In the genomic region with DNA sequence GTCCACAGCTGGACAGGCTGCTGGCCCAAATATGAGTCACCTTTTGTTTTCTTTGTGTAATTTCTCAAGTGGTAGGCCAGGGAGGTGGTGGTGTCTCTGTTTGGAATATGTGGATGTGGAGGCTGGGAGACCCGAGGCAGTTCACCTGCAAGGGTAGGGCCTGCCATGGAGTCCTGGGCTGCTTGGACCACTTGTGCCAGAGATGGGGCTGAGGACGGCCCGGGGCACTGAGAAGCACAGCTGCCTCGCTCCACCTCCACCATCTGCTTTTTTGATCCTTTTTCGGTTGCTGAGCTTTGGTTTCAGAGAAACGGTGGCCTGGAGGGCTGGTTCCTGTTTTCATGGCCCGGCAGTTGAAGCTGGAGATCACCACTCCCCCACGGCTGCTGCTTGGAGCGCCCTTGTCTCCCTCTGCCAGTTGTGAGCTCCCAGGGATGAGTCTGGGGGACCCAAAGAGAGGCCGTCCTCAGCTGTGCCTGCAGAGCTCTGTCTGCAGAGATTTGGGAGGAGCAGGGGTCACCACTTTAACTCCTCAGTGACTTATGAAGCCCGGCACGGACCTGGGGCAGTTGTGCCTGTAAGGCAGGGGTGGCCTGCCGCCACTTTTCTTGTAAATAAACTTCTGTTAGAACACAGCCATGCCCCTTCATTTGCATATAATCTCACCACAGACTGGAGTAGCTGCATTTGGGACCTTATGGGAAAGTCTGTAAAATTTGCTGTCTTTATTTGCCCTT, we compare ENCODE assay signal across 1 cellular context.
TF ChIP-seq lines count a peak whose summit lies in the region.

No MANE protein-coding gene starts in this region.

TF ChIP-seq in GM12878, 131 proteins besides CTCF, POLR2A, EP300 and RAD21 (continued from another document and continues in another):
- peak; percentile 96 for TF ChIP-seq ZNF687 (IDR thresholded peaks at IDR 0.05)
- peak; percentile 31; the same call in 1 of the 2 replicates for TF ChIP-seq CREM (IDR thresholded peaks at IDR 0.05; ENCODE audit: low read depth)
- no peak for TF ChIP-seq USF1 (IDR thresholded peaks at IDR 0.05; ENCODE audit: borderline replicate concordance, extremely low read length, insufficient read depth, low read depth, low read length)
- peak; percentile 97 for TF ChIP-seq TCF12 (IDR thresholded peaks at IDR 0.05; ENCODE audit: low read depth, low read length)
- TF ChIP-seq FOXK2 (IDR thresholded peaks at IDR 0.05) = no peak
- TF ChIP-seq, protein P1, sequence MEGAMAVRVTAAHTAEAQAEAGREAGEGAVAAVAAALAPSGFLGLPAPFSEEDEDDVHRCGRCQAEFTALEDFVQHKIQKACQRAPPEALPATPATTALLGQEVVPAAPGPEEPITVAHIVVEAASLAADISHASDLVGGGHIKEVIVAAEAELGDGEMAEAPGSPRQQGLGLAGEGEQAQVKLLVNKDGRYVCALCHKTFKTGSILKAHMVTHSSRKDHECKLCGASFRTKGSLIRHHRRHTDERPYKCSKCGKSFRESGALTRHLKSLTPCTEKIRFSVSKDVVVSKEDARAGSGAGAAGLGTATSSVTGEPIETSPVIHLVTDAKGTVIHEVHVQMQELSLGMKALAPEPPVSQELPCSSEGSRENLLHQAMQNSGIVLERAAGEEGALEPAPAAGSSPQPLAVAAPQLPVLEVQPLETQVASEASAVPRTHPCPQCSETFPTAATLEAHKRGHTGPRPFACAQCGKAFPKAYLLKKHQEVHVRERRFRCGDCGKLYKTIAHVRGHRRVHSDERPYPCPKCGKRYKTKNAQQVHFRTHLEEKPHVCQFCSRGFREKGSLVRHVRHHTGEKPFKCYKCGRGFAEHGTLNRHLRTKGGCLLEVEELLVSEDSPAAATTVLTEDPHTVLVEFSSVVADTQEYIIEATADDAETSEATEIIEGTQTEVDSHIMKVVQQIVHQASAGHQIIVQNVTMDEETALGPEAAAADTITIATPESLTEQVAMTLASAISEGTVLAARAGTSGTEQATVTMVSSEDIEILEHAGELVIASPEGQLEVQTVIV (IDR thresholded peaks at IDR 0.05; ENCODE audit: borderline replicate concordance, partially characterized antibody) = no peak
- TF ChIP-seq HDGF (IDR thresholded peaks at IDR 0.05) = peak; percentile 82
- TF ChIP-seq ZNF207 (IDR thresholded peaks at IDR 0.05; ENCODE audit: borderline replicate concordance) = no peak
- TF ChIP-seq ZNF622 (IDR thresholded peaks at IDR 0.05) = no peak
- TF ChIP-seq NFYA (IDR thresholded peaks at IDR 0.05; ENCODE audit: borderline replicate concordance, low read depth, low read length) = no peak
- TF ChIP-seq ZSCAN29 (IDR thresholded peaks at IDR 0.05) = no peak
- no peak for TF ChIP-seq SUZ12 (IDR thresholded peaks at IDR 0.05; ENCODE audit: unreplicated experiment)
- no peak for TF ChIP-seq KDM1A (IDR thresholded peaks at IDR 0.05; ENCODE audit: borderline replicate concordance)
- TF ChIP-seq, protein P2, sequence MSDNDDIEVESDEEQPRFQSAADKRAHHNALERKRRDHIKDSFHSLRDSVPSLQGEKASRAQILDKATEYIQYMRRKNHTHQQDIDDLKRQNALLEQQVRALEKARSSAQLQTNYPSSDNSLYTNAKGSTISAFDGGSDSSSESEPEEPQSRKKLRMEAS (IDR thresholded peaks at IDR 0.05; ENCODE audit: low read depth, low read length) = no peak
- TF ChIP-seq, protein P3, sequence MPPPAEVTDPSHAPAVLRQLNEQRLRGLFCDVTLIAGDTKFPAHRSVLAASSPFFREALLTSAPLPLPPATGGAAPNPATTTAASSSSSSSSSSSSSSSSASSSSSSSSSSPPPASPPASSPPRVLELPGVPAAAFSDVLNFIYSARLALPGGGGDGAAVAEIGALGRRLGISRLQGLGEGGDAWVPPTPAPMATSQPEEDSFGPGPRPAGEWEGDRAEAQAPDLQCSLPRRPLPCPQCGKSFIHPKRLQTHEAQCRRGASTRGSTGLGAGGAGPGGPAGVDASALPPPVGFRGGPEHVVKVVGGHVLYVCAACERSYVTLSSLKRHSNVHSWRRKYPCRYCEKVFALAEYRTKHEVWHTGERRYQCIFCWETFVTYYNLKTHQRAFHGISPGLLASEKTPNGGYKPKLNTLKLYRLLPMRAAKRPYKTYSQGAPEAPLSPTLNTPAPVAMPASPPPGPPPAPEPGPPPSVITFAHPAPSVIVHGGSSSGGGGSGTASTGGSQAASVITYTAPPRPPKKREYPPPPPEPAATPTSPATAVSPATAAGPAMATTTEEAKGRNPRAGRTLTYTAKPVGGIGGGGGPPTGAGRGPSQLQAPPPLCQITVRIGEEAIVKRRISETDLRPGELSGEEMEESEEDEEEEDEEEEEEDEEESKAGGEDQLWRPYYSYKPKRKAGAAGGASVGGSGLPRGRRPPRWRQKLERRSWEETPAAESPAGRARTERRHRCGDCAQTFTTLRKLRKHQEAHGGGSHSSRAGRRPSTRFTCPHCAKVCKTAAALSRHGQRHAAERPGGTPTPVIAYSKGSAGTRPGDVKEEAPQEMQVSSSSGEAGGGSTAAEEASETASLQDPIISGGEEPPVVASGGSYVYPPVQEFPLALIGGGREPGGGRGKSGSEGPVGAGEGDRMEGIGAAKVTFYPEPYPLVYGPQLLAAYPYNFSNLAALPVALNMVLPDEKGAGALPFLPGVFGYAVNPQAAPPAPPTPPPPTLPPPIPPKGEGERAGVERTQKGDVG (CRISPR knock-in tag; IDR thresholded peaks at IDR 0.05) = no peak
- no peak for TF ChIP-seq WRNIP1 (IDR thresholded peaks at IDR 0.05; ENCODE audit: borderline replicate concordance, low read depth, low read length)
- TF ChIP-seq SKIL (IDR thresholded peaks at IDR 0.05; ENCODE audit: low read depth, poor library complexity, severe bottlenecking) = no peak
- no peak for TF ChIP-seq POLR2AphosphoS2 (IDR thresholded peaks at IDR 0.05; ENCODE audit: low read depth, low read length)
- TF ChIP-seq TCF7 (IDR thresholded peaks at IDR 0.05; ENCODE audit: borderline replicate concordance) = no peak
- TF ChIP-seq MYB (IDR thresholded peaks at IDR 0.05; ENCODE audit: borderline replicate concordance, low read depth, low read length) = peak; percentile 92; the same call in 1 of the 2 replicates
- TF ChIP-seq KAT2A (conservative IDR thresholded peaks at IDR 0.05; ENCODE audit: control insufficient read depth, low read depth, low read length) = no peak
- no peak for TF ChIP-seq NR2C1 (IDR thresholded peaks at IDR 0.05)
- TF ChIP-seq NBN (IDR thresholded peaks at IDR 0.05) = peak; percentile 76
- no peak for TF ChIP-seq PAX8 (IDR thresholded peaks at IDR 0.05)
- TF ChIP-seq, protein P4, sequence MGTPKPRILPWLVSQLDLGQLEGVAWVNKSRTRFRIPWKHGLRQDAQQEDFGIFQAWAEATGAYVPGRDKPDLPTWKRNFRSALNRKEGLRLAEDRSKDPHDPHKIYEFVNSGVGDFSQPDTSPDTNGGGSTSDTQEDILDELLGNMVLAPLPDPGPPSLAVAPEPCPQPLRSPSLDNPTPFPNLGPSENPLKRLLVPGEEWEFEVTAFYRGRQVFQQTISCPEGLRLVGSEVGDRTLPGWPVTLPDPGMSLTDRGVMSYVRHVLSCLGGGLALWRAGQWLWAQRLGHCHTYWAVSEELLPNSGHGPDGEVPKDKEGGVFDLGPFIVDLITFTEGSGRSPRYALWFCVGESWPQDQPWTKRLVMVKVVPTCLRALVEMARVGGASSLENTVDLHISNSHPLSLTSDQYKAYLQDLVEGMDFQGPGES (IDR thresholded peaks at IDR 0.05) = no peak
- TF ChIP-seq, protein P5, sequence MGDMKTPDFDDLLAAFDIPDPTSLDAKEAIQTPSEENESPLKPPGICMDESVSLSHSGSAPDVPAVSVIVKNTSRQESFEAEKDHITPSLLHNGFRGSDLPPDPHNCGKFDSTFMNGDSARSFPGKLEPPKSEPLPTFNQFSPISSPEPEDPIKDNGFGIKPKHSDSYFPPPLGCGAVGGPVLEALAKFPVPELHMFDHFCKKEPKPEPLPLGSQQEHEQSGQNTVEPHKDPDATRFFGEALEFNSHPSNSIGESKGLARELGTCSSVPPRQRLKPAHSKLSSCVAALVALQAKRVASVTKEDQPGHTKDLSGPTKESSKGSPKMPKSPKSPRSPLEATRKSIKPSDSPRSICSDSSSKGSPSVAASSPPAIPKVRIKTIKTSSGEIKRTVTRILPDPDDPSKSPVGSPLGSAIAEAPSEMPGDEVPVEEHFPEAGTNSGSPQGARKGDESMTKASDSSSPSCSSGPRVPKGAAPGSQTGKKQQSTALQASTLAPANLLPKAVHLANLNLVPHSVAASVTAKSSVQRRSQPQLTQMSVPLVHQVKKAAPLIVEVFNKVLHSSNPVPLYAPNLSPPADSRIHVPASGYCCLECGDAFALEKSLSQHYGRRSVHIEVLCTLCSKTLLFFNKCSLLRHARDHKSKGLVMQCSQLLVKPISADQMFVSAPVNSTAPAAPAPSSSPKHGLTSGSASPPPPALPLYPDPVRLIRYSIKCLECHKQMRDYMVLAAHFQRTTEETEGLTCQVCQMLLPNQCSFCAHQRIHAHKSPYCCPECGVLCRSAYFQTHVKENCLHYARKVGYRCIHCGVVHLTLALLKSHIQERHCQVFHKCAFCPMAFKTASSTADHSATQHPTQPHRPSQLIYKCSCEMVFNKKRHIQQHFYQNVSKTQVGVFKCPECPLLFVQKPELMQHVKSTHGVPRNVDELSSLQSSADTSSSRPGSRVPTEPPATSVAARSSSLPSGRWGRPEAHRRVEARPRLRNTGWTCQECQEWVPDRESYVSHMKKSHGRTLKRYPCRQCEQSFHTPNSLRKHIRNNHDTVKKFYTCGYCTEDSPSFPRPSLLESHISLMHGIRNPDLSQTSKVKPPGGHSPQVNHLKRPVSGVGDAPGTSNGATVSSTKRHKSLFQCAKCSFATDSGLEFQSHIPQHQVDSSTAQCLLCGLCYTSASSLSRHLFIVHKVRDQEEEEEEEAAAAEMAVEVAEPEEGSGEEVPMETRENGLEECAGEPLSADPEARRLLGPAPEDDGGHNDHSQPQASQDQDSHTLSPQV (IDR thresholded peaks at IDR 0.05) = peak; percentile 49; the same call in 1 of the 2 replicates
- TF ChIP-seq RELB (IDR thresholded peaks at IDR 0.05; ENCODE audit: low read depth) = peak; percentile 72
- peak; percentile 89 for TF ChIP-seq TCF3 (IDR thresholded peaks at IDR 0.05; ENCODE audit: borderline replicate concordance, insufficient read depth, low read depth, low read length)
- TF ChIP-seq DPF2 (IDR thresholded peaks at IDR 0.05) = peak; percentile 79
- no peak for TF ChIP-seq BRCA1 (IDR thresholded peaks at IDR 0.05; ENCODE audit: low read depth, low read length)
- no peak for TF ChIP-seq CHD4 (IDR thresholded peaks at IDR 0.05)
- no peak for TF ChIP-seq SMAD1 (IDR thresholded peaks at IDR 0.05; ENCODE audit: low read depth, partially characterized antibody)
- TF ChIP-seq CBFB (IDR thresholded peaks at IDR 0.05; ENCODE audit: low read depth) = peak; percentile 41; the same call in 1 of the 2 replicates
